ENCODE assay signal across 10 cellular contexts in the genomic region with DNA sequence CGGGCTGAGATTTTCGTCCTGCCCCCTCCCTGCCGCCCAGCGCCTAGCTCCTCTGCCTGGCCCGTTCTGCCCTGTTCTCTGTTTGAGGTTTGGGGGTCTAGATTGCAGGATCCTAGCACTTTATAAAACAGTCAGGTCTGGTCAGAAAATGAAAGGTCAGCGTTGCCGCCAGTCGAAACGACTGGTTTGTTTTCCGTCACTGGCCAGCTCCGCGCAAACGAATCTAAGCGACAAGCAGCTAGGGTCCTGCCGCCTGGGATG. TPM values are rescaled to one million over a fixed set of nuclear protein-coding genes. Genes with fewer than 3 reads are reported as not detected.
A peak's percentile ranks its signal among the peaks of the same experiment; 100 is the strongest.
DNase-seq lines count a peak whose midpoint lies in the region; ATAC-seq and TF ChIP-seq lines count a peak whose summit lies in the region.
"Had no signal": no experiment of that assay in that cellular context is flagged by ENCODE, and none has a peak within 500 bp of the region (broad histone marks: within the 10 kb centered on the region; RNA-seq: fewer than 3 reads in every experiment).

No MANE protein-coding gene starts in this region.

- peaks cover 12% of the 10 kb centered on the region for H3K9me3 Mint-ChIP-seq in glutamatergic neuron (ENCODE audit: unreplicated experiment)

- no peaks in the 10 kb centered on the region for H3K9me3 ChIP-seq in Peyer's patch
- H3K9me3 ChIP-seq in psoas muscle, result no peaks in the 10 kb centered on the region

- H3K36me3 ChIP-seq in GM06990 (ENCODE audit: control insufficient read depth, insufficient read depth, low read length) (peaks cover 3% of the 10 kb centered on the region), Peyer's patch (no peaks in the 10 kb centered on the region), psoas muscle (ENCODE audit: insufficient read depth in 1 of 2, low read depth in 1 of 2) (no peaks in the 10 kb centered on the region)

- H3K4me1 Mint-ChIP-seq in glutamatergic neuron (ENCODE audit: low read depth, unreplicated experiment), result peaks cover 13% of the 10 kb centered on the region

- peak overlapping the region; percentile 72 for H3K4me3 ChIP-seq in GM06990 (replicated peaks; ENCODE audit: low read depth, low read length)
- H3K4me3 ChIP-seq in Peyer's patch, result peak overlapping the region; percentile 51 to 72 (median 60)
- peak overlapping the region; percentile 68 for H3K4me3 ChIP-seq in psoas muscle

- H3K27me3 ChIP-seq in GM06990 (replicated peaks; ENCODE audit: control insufficient read depth, insufficient read depth, low read length), result no peaks in the 10 kb centered on the region
- H3K27me3 ChIP-seq in Peyer's patch, result peaks cover 0 to 56% of the 10 kb centered on the region in 2 donors
- peaks cover 0 to 80% (median 56%) of the 10 kb centered on the region in 3 donors for H3K27me3 ChIP-seq in psoas muscle (ENCODE audit: insufficient read depth in 3 of 3, low read length in 2 of 3)

- POLR2A ChIA-PET in RWPE1 (lab: Yijun Ruan, JAX; ENCODE audit: low non-redundant PET), result interaction anchor here (0.7 kb wide), 1 partner anchor 713 kb away, joined by 3 read pairs; no protein-coding TSS in a partner anchor

- no peak for TF ChIP-seq CTCF in GM06990 (IDR thresholded peaks at IDR 0.05; ENCODE audit: insufficient read depth, low read length, poor library complexity, severe bottlenecking)
- TF ChIP-seq CTCF in Peyer's patch (IDR thresholded peaks at IDR 0.05), result no peak
- TF ChIP-seq CTCF in glutamatergic neuron (IDR thresholded peaks at IDR 0.05; ENCODE audit: partially characterized antibody, unreplicated experiment), result no peak
- no peak for TF ChIP-seq CTCF in psoas muscle (IDR thresholded peaks at IDR 0.05)
- no peak for TF ChIP-seq CTCF in RWPE1 (conservative IDR thresholded peaks at IDR 0.05; ENCODE audit: low read depth)

- CTCF ChIA-PET in RWPE1 (lab: Yijun Ruan, JAX), result interaction anchor here (0.6 to 1.0 kb wide), 2 partner anchors 178 to 349 kb away, joined by 3 read pairs; a partner anchor contains a TSS

- no peak overlapping the region for H3K27ac Mint-ChIP-seq in glutamatergic neuron (ENCODE audit: unreplicated experiment)

- H3K4me3 Mint-ChIP-seq in glutamatergic neuron (ENCODE audit: unreplicated experiment), result peak overlapping the region; percentile 76

- H3K4me1 ChIP-seq in Peyer's patch (peaks cover 0 to 74% (median 15%) of the 10 kb centered on the region in 4 donors), psoas muscle (peaks cover 44% of the 10 kb centered on the region)

- ATAC-seq in psoas muscle, result no peak
- ATAC-seq in HG02623 (IDR thresholded peaks at IDR 0.05; ENCODE audit: unreplicated experiment), result no peak

- H3K27ac ChIP-seq in Peyer's patch (peak overlapping the region in 3 of 4 donors; percentile 80 to 88 (median 84)), psoas muscle (no peak overlapping the region), RWPE1 (no peak overlapping the region)

- no peak for TF ChIP-seq POLR2A in Peyer's patch (IDR thresholded peaks at IDR 0.05)

- intact Hi-C loops in psoas muscle (cut with DNase I), result no loop called here

- WGBS in psoas muscle, 3 donors, result 0 to 2% (median 1%) methylated on average over 15 of the region's 15 CpGs

- H3K27me3 Mint-ChIP-seq in glutamatergic neuron (ENCODE audit: unreplicated experiment), result peaks cover 36% of the 10 kb centered on the region

- DNase-seq in GM06990 (ENCODE audit: extremely low read depth, insufficient read length) (no peak), Peyer's patch (no peak), glutamatergic neuron (no peak), psoas muscle (no peak), NCI-H1092 (lab: John Stamatoyannopoulos, UW) (no peak), RWPE1 (ENCODE audit: low spot score) (no peak), MV-4-11 (lab: John Stamatoyannopoulos, UW) (no peak)
- DNase-seq: KG1, substantia nigra had no signal

- H3K36me3 Mint-ChIP-seq in glutamatergic neuron (ENCODE audit: unreplicated experiment), result peaks cover 11% of the 10 kb centered on the region

RNA-seq across cellular contexts. Expression of a gene that starts 4.4 kb away (rescaled TPM):
- 10 to 100 TPM in 1 of 4 donors, 1 to 10 TPM in 3; 6.5 to 15.5 (median 9.1) TPM for total RNA-seq in Peyer's patch
- total RNA-seq in glutamatergic neuron (ENCODE audit: unreplicated experiment), result not detected
- total RNA-seq in psoas muscle, result under 1 TPM in 3 of 4 donors, not detected in 1; 0.17 to 0.36 (median 0.20) TPM
- polyA plus RNA-seq in psoas muscle, result under 1 TPM in 2 of 3 donors, not detected in 1; 0.01 to 0.05 TPM

Comparison
In these comparisons a context has a peak if more than half of its experiments do, and no peak if none do; other contexts are left out.
1. H3K27ac ChIP-seq: peak in Peyer's patch (3 of 4); none in psoas muscle (single experiment) and RWPE1 (single experiment).
2. Peak in every context shown above with its lines, with median percentiles within 50 percentile points of each other: H3K4me3 ChIP-seq.